In genomic region chr15:39873978-39874377, GRCh38 we compare ENCODE assay signal across 1 cellular context.
TF ChIP-seq lines count a peak whose summit lies in the region.

No MANE protein-coding gene starts in this region.

TF ChIP-seq in IMR-90, 13 proteins besides CTCF, POLR2A, EP300 and RAD21 (continued from another document):
- no peak for TF ChIP-seq CHD1 (IDR thresholded peaks at IDR 0.05; ENCODE audit: low read depth, low read length)
- TF ChIP-seq ELK1 (IDR thresholded peaks at IDR 0.05; ENCODE audit: borderline replicate concordance, low read depth, low read length) = no peak
- TF ChIP-seq SMC3 (IDR thresholded peaks at IDR 0.05; ENCODE audit: low read depth, low read length) = no peak
- TF ChIP-seq BHLHE40 (IDR thresholded peaks at IDR 0.05; ENCODE audit: low read depth, low read length) = no peak
- TF ChIP-seq RFX5 (IDR thresholded peaks at IDR 0.05; ENCODE audit: low read depth, low read length) = no peak
- TF ChIP-seq USF2 (IDR thresholded peaks at IDR 0.05; ENCODE audit: low read depth, low read length) = no peak
- no peak for TF ChIP-seq RCOR1 (IDR thresholded peaks at IDR 0.05; ENCODE audit: insufficient replicate concordance, low read length)
- no peak for TF ChIP-seq NFE2L2 (IDR thresholded peaks at IDR 0.05; ENCODE audit: low read depth, low read length)
- no peak for TF ChIP-seq MAZ (IDR thresholded peaks at IDR 0.05; ENCODE audit: borderline replicate concordance, low read depth, low read length)
- TF ChIP-seq FOS (IDR thresholded peaks at IDR 0.05; ENCODE audit: low read depth, low read length) = no peak
- no peak for TF ChIP-seq MAFK (IDR thresholded peaks at IDR 0.05; ENCODE audit: low read depth, low read length)
- no peak for TF ChIP-seq MXI1 (IDR thresholded peaks at IDR 0.05; ENCODE audit: borderline replicate concordance, low read depth, low read length)
TF ChIP-seq in IMR-90: peak in this region for 0.
